In genomic region chr17:76906463-76906862, GRCh38 we compare ENCODE assay signal across 8 cellular contexts.
"Had no signal": no experiment of that assay in that cellular context is flagged by ENCODE, and none has a peak within 500 bp of the region (broad histone marks: within the 10 kb centered on the region; RNA-seq: fewer than 3 reads in every experiment).

No MANE protein-coding gene starts in this region.

- DNase-seq: GM23248, GOT3, H9, HCEC 1CT, HFFc6 had no signal

- H3K4me2 ChIP-seq: GM23338 had no signal

- H3K27ac Mint-ChIP-seq: GM23338, H9, HFFc6 had no signal

- H3K4me3 Mint-ChIP-seq: GM23338, H9, HFFc6 had no signal

- H3K4me3 ChIP-seq: GM23248, GM23338, HAP-1 had no signal

- H3K27ac ChIP-seq: GM23248 had no signal

- H3K4me1 ChIP-seq: HAP-1 had no signal

- H3K9me3 Mint-ChIP-seq: GM23338, HFFc6 had no signal

- ATAC-seq: HCT116 had no signal

- H3K36me3 ChIP-seq: HAP-1 had no signal

- H3K9ac ChIP-seq: GM23248 had no signal

- H2AFZ ChIP-seq: GM23248, GM23338 had no signal

- H3K9me3 ChIP-seq: HAP-1 had no signal
